Comparison of ENCODE assay signal across 13 cellular contexts in genomic region chr17:83058478-83059167, GRCh38. TPM values are rescaled to one million over a fixed set of nuclear protein-coding genes. Genes with fewer than 3 reads are reported as not detected.
DNase-seq lines count a peak whose midpoint lies in the region; ATAC-seq lines count a peak whose summit lies in the region.
"Had no signal": no experiment of that assay in that cellular context is flagged by ENCODE, and none has a peak within 500 bp of the region (broad histone marks: within the 10 kb centered on the region; RNA-seq: fewer than 3 reads in every experiment).

No MANE protein-coding gene starts in this region.

- no peaks in the 10 kb centered on the region for H3K27me3 ChIP-seq in H7 (ENCODE audit: control insufficient read depth, insufficient read depth, low read length)
- H3K27me3 ChIP-seq: ascending aorta had no signal

- H3K4me3 ChIP-seq in H7 (ENCODE audit: insufficient read depth, low read depth, low read length): no peak overlapping the region
- H3K4me3 ChIP-seq: ascending aorta, HAP-1, mucosa of descending colon had no signal

- DNase-seq in D341Med (ENCODE audit: low spot score): peak; percentile 31
- peak; percentile 39 for DNase-seq in H7
- peak; percentile 11 for DNase-seq in left cardiac atrium
- peak; percentile 69 for DNase-seq in posterior vena cava (ENCODE audit: low spot score)
- DNase-seq in NCI-H526 (lab: John Stamatoyannopoulos, UW): no peak
- DNase-seq in GOT3 (lab: John Stamatoyannopoulos, UW): no peak
- DNase-seq in NCI-H1105 (lab: John Stamatoyannopoulos, UW): no peak
- DNase-seq: NCI-H1694 treated with DMSO at 0.1 percent for 48 hours; NCI-H226; stimulated activated CD4-positive, alpha-beta T cell treated with anti-CD3 and anti-CD28 coated beads, Interleukin-1b, Interleukin-23, amount 100 ng/mL, for 48 hours had no signal

- intact Hi-C loops in left cardiac atrium (cut with DNase I): no loop called here
- intact Hi-C loops in posterior vena cava (cut with DNase I): no loop called here

- no peaks in the 10 kb centered on the region for H3K36me3 ChIP-seq in H7 (replicated peaks; ENCODE audit: control insufficient read depth, insufficient read depth, low read length)
- H3K36me3 ChIP-seq: ascending aorta, HAP-1 had no signal

- no peak for ATAC-seq in left cardiac atrium
- ATAC-seq: mucosa of descending colon had no signal

RNA-seq across cellular contexts. Expression of gene METRNL, which starts 20.8 kb away (rescaled TPM):
- 26.6 and 32.0 TPM in 2 replicates for total RNA-seq in H7 (2014; rRNA removed; shearing (Covaris generic))
- 10 to 100 TPM; 50.4 to 84.4 TPM for total RNA-seq in left cardiac atrium
- 100 to 1,000 TPM in 1 of 2 donors, 10 to 100 TPM in 1; 80.5 to 101 TPM for total RNA-seq in posterior vena cava

Comparison
In these comparisons a context has a peak if more than half of its experiments do, and no peak if none do; other contexts are left out.
1. DNase-seq: peak in D341Med (single experiment), H7 (single experiment), left cardiac atrium (single experiment) and posterior vena cava (single experiment); none in NCI-H526 (0 of 2), GOT3 (single experiment) and NCI-H1105 (single experiment).